ENCODE assay signal across 8 cellular contexts in genomic region chr4:38858097-38858420, GRCh38. TPM values are rescaled to one million over a fixed set of nuclear protein-coding genes. Genes with fewer than 3 reads are reported as not detected.
DNase-seq lines count a peak whose midpoint lies in the region; TF ChIP-seq lines count a peak whose summit lies in the region.

No MANE protein-coding gene starts in this region.

- no peaks in the 10 kb centered on the region for H3K9me2 ChIP-seq in MM.1S (replicated peaks; ENCODE audit: insufficient read depth, low read length)

- H4K20me1 ChIP-seq in BLaER1 (no peaks in the 10 kb centered on the region), MM.1S (ENCODE audit: insufficient read depth, low read length) (no peaks in the 10 kb centered on the region)

- H3K4me3 ChIP-seq in BLaER1 = no peak overlapping the region
- H3K4me3 ChIP-seq in MM.1S (ENCODE audit: low read length) = peak overlapping the region; percentile 51; the same call in 1 of the 2 replicates

- H3K9me3 Mint-ChIP-seq in osteocyte (ENCODE audit: unreplicated experiment) = no peaks in the 10 kb centered on the region

- H3K4me1 Mint-ChIP-seq in osteocyte (ENCODE audit: unreplicated experiment) = peaks cover 36% of the 10 kb centered on the region

- TF ChIP-seq CTCF in MM.1S (IDR thresholded peaks at IDR 0.05; ENCODE audit: low read length) (no peak), osteocyte (IDR thresholded peaks at IDR 0.05) (no peak)

- H3F3A ChIP-seq in MM.1S (ENCODE audit: insufficient read depth, low read length) = peaks cover 25% of the 10 kb centered on the region; the same call in 1 of the 2 replicates

- H3K36me3 ChIP-seq in BLaER1 = no peaks in the 10 kb centered on the region
- no peaks in the 10 kb centered on the region for H3K36me3 ChIP-seq in MM.1S (replicated peaks; ENCODE audit: insufficient read depth, low read length)

- peak overlapping the region; percentile 90 for H3K27ac Mint-ChIP-seq in osteocyte (ENCODE audit: unreplicated experiment)

- no peaks in the 10 kb centered on the region for H3K9me3 ChIP-seq in BLaER1
- no peaks in the 10 kb centered on the region for H3K9me3 ChIP-seq in MM.1S (replicated peaks; ENCODE audit: insufficient read depth, low read length)

- H3K4me3 Mint-ChIP-seq in osteocyte (ENCODE audit: unreplicated experiment) = peak overlapping the region; percentile 58

- no peaks in the 10 kb centered on the region for H3K27me3 ChIP-seq in BLaER1
- no peaks in the 10 kb centered on the region for H3K27me3 ChIP-seq in MM.1S (replicated peaks; ENCODE audit: insufficient read depth, low read length)

- peak overlapping the region; percentile 58; the same call in 1 of the 2 replicates for H3K4me2 ChIP-seq in BLaER1
- peak overlapping the region; percentile 68 for H3K4me2 ChIP-seq in MM.1S (ENCODE audit: low read depth, low read length)

- no peaks in the 10 kb centered on the region for H3K36me3 Mint-ChIP-seq in osteocyte (ENCODE audit: unreplicated experiment)

- DNase-seq in MM.1S (no peak), caudate nucleus (lab: John Stamatoyannopoulos, UW) (no peak), osteocyte (ENCODE audit: extremely low spot score, unreplicated experiment) (no peak), COR-L47 (lab: John Stamatoyannopoulos, UW) (no peak), foreskin melanocyte (no peak), COLO829 (ENCODE audit: low spot score) (no peak), NCI-H345 (lab: John Stamatoyannopoulos, UW) (no peak)

- peaks cover 33% of the 10 kb centered on the region for H3K4me1 ChIP-seq in BLaER1
- peaks cover 24% of the 10 kb centered on the region for H3K4me1 ChIP-seq in MM.1S (ENCODE audit: low read length)

- H3K79me2 ChIP-seq in MM.1S (ENCODE audit: low read length) = peaks cover 15% of the 10 kb centered on the region

- H3K9ac ChIP-seq in BLaER1 (no peak overlapping the region), MM.1S (ENCODE audit: low read length) (peak overlapping the region; percentile 62; the same call in 1 of the 2 replicates)

- H2AFZ ChIP-seq in MM.1S (ENCODE audit: low read length) = peak overlapping the region; percentile 61

- H3K27me3 Mint-ChIP-seq in osteocyte (ENCODE audit: unreplicated experiment) = no peaks in the 10 kb centered on the region

- H3K27ac ChIP-seq in BLaER1 (peak overlapping the region; percentile 57; the same call in 1 of the 2 replicates), MM.1S (ENCODE audit: low read length) (peak overlapping the region; percentile 64; the same call in 1 of the 2 replicates), caudate nucleus (ENCODE audit: low read depth, low read length) (peak overlapping the region; percentile 63)

RNA-seq across cellular contexts. Expression of gene TLR6, which starts 1.4 kb away (rescaled TPM):
- total RNA-seq in osteocyte = 2.5 TPM in 2 replicates

RNA-seq across cellular contexts. Expression of gene FAM114A1, which starts 9.5 kb away (rescaled TPM):
- 120 and 139 TPM in 2 replicates for total RNA-seq in osteocyte

RNA-seq across cellular contexts. Expression of gene TLR1, which starts 53.5 kb away (rescaled TPM):
- 0.42 and 0.48 TPM in 2 replicates for total RNA-seq in osteocyte
